Comparison of ENCODE assay signal across 8 cellular contexts in genomic region chr7:122528879-122529481, GRCh38.
DNase-seq lines count a peak whose midpoint lies in the region; ATAC-seq and TF ChIP-seq lines count a peak whose summit lies in the region.

No MANE protein-coding gene starts in this region.

- no peak overlapping the region for H3K9ac ChIP-seq in fibroblast of lung (ENCODE audit: insufficient read depth, low read length)

- CTCF ChIA-PET in PC-9 (lab: Charles Lee), result interaction anchor here (1.3 kb wide), 1 partner anchor 436 kb away, joined by 4 read pairs; no protein-coding TSS in a partner anchor

- no peak overlapping the region for H3K4me3 ChIP-seq in PC-9
- no peak overlapping the region for H3K4me3 ChIP-seq in fibroblast of lung (replicated peaks in 1 of 4; ENCODE audit: control extremely low read depth in 1 of 4, insufficient read depth in 1 of 4, low read depth in 3 of 4, low read length in 4 of 4)
- no peak overlapping the region for H3K4me3 ChIP-seq in WERI-Rb-1 (ENCODE audit: low read depth, low read length)

- no peaks in the 10 kb centered on the region for H3K27me3 ChIP-seq in PC-9 (ENCODE audit: insufficient read depth, low read depth)
- H3K27me3 ChIP-seq in fibroblast of lung (ENCODE audit: control insufficient read depth, insufficient read depth, low read length), result no peaks in the 10 kb centered on the region
- H3K27me3 ChIP-seq in WERI-Rb-1 (ENCODE audit: insufficient read depth, low read depth, severe bottlenecking), result no peaks in the 10 kb centered on the region

- H3K36me3 ChIP-seq in PC-9 (ENCODE audit: low read depth) (no peaks in the 10 kb centered on the region), fibroblast of lung (ENCODE audit: control insufficient read depth, insufficient read depth, low read length) (no peaks in the 10 kb centered on the region), WERI-Rb-1 (no peaks in the 10 kb centered on the region)

- H3F3A ChIP-seq in PC-9 (ENCODE audit: insufficient read depth, low read depth), result no peaks in the 10 kb centered on the region

- H3K9me2 ChIP-seq in PC-9 (ENCODE audit: insufficient read depth), result no peaks in the 10 kb centered on the region

- no peak overlapping the region for H2AFZ ChIP-seq in PC-9
- no peak overlapping the region for H2AFZ ChIP-seq in fibroblast of lung (ENCODE audit: low read length)

- H3K4me2 ChIP-seq in PC-9 (no peak overlapping the region), fibroblast of lung (ENCODE audit: extremely low read depth, insufficient read depth, low read length) (no peak overlapping the region)

- ATAC-seq in GM21723 (IDR thresholded peaks at IDR 0.05; ENCODE audit: unreplicated experiment), result no peak
- no peak for ATAC-seq in GM19035 (IDR thresholded peaks at IDR 0.05; ENCODE audit: unreplicated experiment)

- H3K27ac ChIP-seq in PC-9, result no peak overlapping the region
- no peak overlapping the region for H3K27ac ChIP-seq in fibroblast of lung (ENCODE audit: insufficient read depth, low read length)
- H3K27ac ChIP-seq in WERI-Rb-1, result no peak overlapping the region

- no peaks in the 10 kb centered on the region for H3K9me3 ChIP-seq in PC-9 (ENCODE audit: insufficient read depth, low read depth)
- no peaks in the 10 kb centered on the region for H3K9me3 ChIP-seq in fibroblast of lung (ENCODE audit: control insufficient read depth, insufficient read depth, low read depth, low read length)
- H3K9me3 ChIP-seq in WERI-Rb-1 (ENCODE audit: severe bottlenecking), result no peaks in the 10 kb centered on the region

- intact Hi-C loops in PC-9 (cut with micrococcal nuclease; ENCODE audit: unreplicated experiment), result loop anchor here (1.0 to 10.0 kb wide), 3 partner anchors 224 to 514 kb away; partner anchors contain the start of gene FEZF1

- POLR2A ChIA-PET in PC-9 (lab: Charles Lee; ENCODE audit: unreplicated experiment), result no interaction called here

- BruUV-seq in PC-9 (replicated peaks; lab: Mats Ljungman, UMichigan), result no TSS peak

- H3K4me1 ChIP-seq in PC-9 (replicated peaks; ENCODE audit: insufficient read depth) (no peaks in the 10 kb centered on the region), fibroblast of lung (ENCODE audit: control insufficient read depth, extremely low read depth, insufficient read depth, low read length) (no peaks in the 10 kb centered on the region)

- TF ChIP-seq CTCF in PC-9 (conservative IDR thresholded peaks at IDR 0.05) (peak; percentile 78), fibroblast of lung (conservative IDR thresholded peaks at IDR 0.05 in 1 of 2, IDR thresholded peaks at IDR 0.05 in 1 of 2; ENCODE audit: low read depth in 1 of 2, low read length in 2 of 2) (peak; percentile 16 to 43), WERI-Rb-1 (IDR thresholded peaks at IDR 0.05; ENCODE audit: low read depth, low read length) (no peak)

- no peaks in the 10 kb centered on the region for H4K20me1 ChIP-seq in PC-9 (ENCODE audit: insufficient read depth)
- no peaks in the 10 kb centered on the region for H4K20me1 ChIP-seq in fibroblast of lung (ENCODE audit: control insufficient read depth, extremely low read depth, insufficient read depth, low read length)

- DNase-seq in DMS53 treated with DMSO at 0.1 percent for 48 hours (lab: John Stamatoyannopoulos, UW; ENCODE audit: unreplicated experiment) (peak; percentile 62), HS-5 (ENCODE audit: low read depth) (peak; percentile 10), PC-9 (peak in 1 of 2 experiments; percentile 49), fibroblast of lung (ENCODE audit: low read depth in 2 of 2) (peak; percentile 23 to 70), renal cortical epithelial cell (ENCODE audit: low read depth) (peak; percentile 59), WERI-Rb-1 (no peak)

- H3K79me2 ChIP-seq in PC-9 (ENCODE audit: low read depth) (no peaks in the 10 kb centered on the region), fibroblast of lung (ENCODE audit: control insufficient read depth, insufficient read depth, low read length) (no peaks in the 10 kb centered on the region)
